In the genomic region with DNA sequence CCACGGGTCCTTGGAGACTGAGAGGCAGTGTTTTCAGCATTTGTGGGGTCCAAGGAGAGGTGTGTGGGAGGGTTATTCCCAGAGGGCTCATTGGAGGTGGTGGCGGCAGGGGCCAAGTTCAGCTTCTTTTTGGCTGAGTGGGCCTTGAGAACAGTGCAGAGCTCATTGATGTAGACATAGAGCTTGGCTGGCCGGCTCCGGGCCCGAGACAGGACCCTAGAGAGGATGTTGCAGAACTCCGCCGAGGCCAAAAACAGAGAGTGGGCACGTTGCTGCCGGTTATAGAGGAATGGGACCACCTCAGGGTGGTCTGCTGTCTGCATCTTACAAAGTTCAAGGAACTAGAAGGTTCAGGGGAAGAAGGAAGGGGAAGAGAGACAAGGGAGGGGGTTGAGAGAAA, we compare ENCODE assay signal across 9 cellular contexts. TPM values are rescaled to one million over a fixed set of nuclear protein-coding genes. Genes with fewer than 3 reads are reported as not detected.
A peak's percentile ranks its signal among the peaks of the same experiment; 100 is the strongest.
DNase-seq lines count a peak whose midpoint lies in the region; ATAC-seq and TF ChIP-seq lines count a peak whose summit lies in the region.
"Had no signal": no experiment of that assay in that cellular context is flagged by ENCODE, and none has a peak within 500 bp of the region (broad histone marks: within the 10 kb centered on the region; RNA-seq: fewer than 3 reads in every experiment).

No MANE protein-coding gene starts in this region.

- intact Hi-C loops in Panc1 (cut with micrococcal nuclease; ENCODE audit: unreplicated experiment) (no loop called here), gastrocnemius medialis (cut with DNase I; ENCODE audit: low total_unique reads) (no loop called here)

- H3K36me3 ChIP-seq in Panc1 (ENCODE audit: control insufficient read depth, insufficient read depth, low read length), result peaks cover 18% of the 10 kb centered on the region
- peaks cover 0 to 30% of the 10 kb centered on the region in 2 donors for H3K36me3 ChIP-seq in gastrocnemius medialis
- H3K36me3 ChIP-seq in H7 (replicated peaks; ENCODE audit: control insufficient read depth, insufficient read depth, low read length), result peaks cover 22% of the 10 kb centered on the region

- H3K27ac ChIP-seq in Panc1 (ENCODE audit: low read length) (peak overlapping the region; percentile 89), gastrocnemius medialis (peak overlapping the region; percentile 58 to 93 (median 86))

- TF ChIP-seq POLR2A in gastrocnemius medialis (IDR thresholded peaks at IDR 0.05), result no peak

- H3K4me1 ChIP-seq in Panc1 (ENCODE audit: control insufficient read depth, insufficient read depth, low read length) (peaks cover 51% of the 10 kb centered on the region), gastrocnemius medialis (peaks cover 43 to 56% of the 10 kb centered on the region in 2 donors)

- H3K27me3 ChIP-seq in Panc1 (ENCODE audit: control insufficient read depth, insufficient read depth, low read length) (no peaks in the 10 kb centered on the region), gastrocnemius medialis (no peaks in the 10 kb centered on the region), H7 (ENCODE audit: control insufficient read depth, insufficient read depth, low read length) (no peaks in the 10 kb centered on the region)
- H3K27me3 ChIP-seq: gastroesophageal sphincter had no signal

- DNase-seq in GM12864 (ENCODE audit: low read depth) (no peak), Panc1 (ENCODE audit: low read depth, low spot score) (no peak), epithelial cell of proximal tubule (ENCODE audit: low read depth) (no peak), gastrocnemius medialis (no peak), H7 (no peak), NCI-H1417 (lab: John Stamatoyannopoulos, UW) (no peak)

- H3K4me3 ChIP-seq in GM12864 (ENCODE audit: low read depth, low read length) (peak overlapping the region; percentile 60), Panc1 (ENCODE audit: low read depth in 2 of 2, low read length in 2 of 2) (peak overlapping the region; percentile 65 to 81), epithelial cell of proximal tubule (ENCODE audit: low read depth, low read length) (peak overlapping the region; percentile 92), gastrocnemius medialis (no peak overlapping the region), H7 (ENCODE audit: insufficient read depth, low read depth, low read length) (no peak overlapping the region; the same call in 1 of the 2 replicates)

- BruUV-seq in Panc1 (replicated peaks; lab: Mats Ljungman, UMichigan), result no TSS peak

- TF ChIP-seq CTCF in GM12864 (IDR thresholded peaks at IDR 0.05; ENCODE audit: low read depth, low read length, missing control alignments), result no peak
- TF ChIP-seq CTCF in Panc1 (IDR thresholded peaks at IDR 0.05), result no peak
- no peak for TF ChIP-seq CTCF in epithelial cell of proximal tubule (conservative IDR thresholded peaks at IDR 0.05; ENCODE audit: low read depth, low read length)
- no peak for TF ChIP-seq CTCF in gastrocnemius medialis (IDR thresholded peaks at IDR 0.05 in 4 of 5, conservative IDR thresholded peaks at IDR 0.05 in 1 of 5)

- in situ Hi-C loops in Panc1 (cut with HindIII; ENCODE audit: low pct_unique_long_range_greater_than_20kb, low sequenced_read_pairs), result no loop called here
- in situ Hi-C loops in gastrocnemius medialis (cut with MboI; ENCODE audit: low sequenced_read_pairs in 4 of 4), result no loop called here

- POLR2A ChIA-PET in Panc1 (lab: Charles Lee), result interaction anchor here (0.7 kb wide), 1 partner anchor 53 kb away, joined by 3 read pairs; no protein-coding TSS in a partner anchor

- no peak for ATAC-seq in Panc1
- ATAC-seq in gastrocnemius medialis, result no peak
- ATAC-seq in GM19035 (IDR thresholded peaks at IDR 0.05; ENCODE audit: unreplicated experiment), result no peak
- no peak for ATAC-seq in GM21717 (IDR thresholded peaks at IDR 0.05; ENCODE audit: unreplicated experiment)
- ATAC-seq: gastroesophageal sphincter had no signal

- no peaks in the 10 kb centered on the region for H3K9me3 ChIP-seq in Panc1 (ENCODE audit: control insufficient read depth, insufficient read depth, low read depth, low read length)
- H3K9me3 ChIP-seq in gastrocnemius medialis, result no peaks in the 10 kb centered on the region
- H3K9me3 ChIP-seq: gastroesophageal sphincter had no signal

- CTCF ChIA-PET in Panc1 (lab: Charles Lee), result no interaction called here

RNA-seq across cellular contexts. Expression of a gene that starts 1.5 kb away (rescaled TPM):
- total RNA-seq in Panc1 (2021; ENCODE audit: unreplicated experiment), result 77.6 TPM
- 81.1 TPM for polyA plus RNA-seq in Panc1 (2012; ENCODE audit: insufficient read length)
- total RNA-seq in epithelial cell of proximal tubule, result 52.7 and 58.1 TPM in 2 replicates
- total RNA-seq in gastrocnemius medialis, result 10 to 100 TPM; 37.2 to 76.0 (median 59.8) TPM
- 79.8 and 91.2 TPM in 2 replicates for total RNA-seq in H7 (2014; rRNA removed; shearing (Covaris generic))

RNA-seq across cellular contexts. Expression of a gene that starts 3.7 kb away (rescaled TPM):
- total RNA-seq in Panc1 (2021; ENCODE audit: unreplicated experiment), result 16.0 TPM
- polyA plus RNA-seq in Panc1 (2012; ENCODE audit: insufficient read length), result 16.4 TPM
- 8.2 and 13.5 TPM in 2 replicates for total RNA-seq in epithelial cell of proximal tubule
- 10 to 100 TPM in 3 of 4 donors, 1 to 10 TPM in 1; 9.0 to 19.3 (median 16.3) TPM for total RNA-seq in gastrocnemius medialis
- 11.6 and 14.9 TPM in 2 replicates for total RNA-seq in H7 (2014; rRNA removed; shearing (Covaris generic))

RNA-seq across cellular contexts. Expression of a gene that starts 7.3 kb away (rescaled TPM):
- 246 TPM for total RNA-seq in Panc1 (2021; ENCODE audit: unreplicated experiment)
- polyA plus RNA-seq in Panc1 (2012; ENCODE audit: insufficient read length), result 167 TPM
- total RNA-seq in epithelial cell of proximal tubule, result 108 and 144 TPM in 2 replicates
- total RNA-seq in gastrocnemius medialis, result 10 to 100 TPM; 15.9 to 42.4 (median 36.5) TPM
- total RNA-seq in H7 (2014; rRNA removed; shearing (Covaris generic)), result 27.9 and 30.6 TPM in 2 replicates

RNA-seq across cellular contexts. Expression of a gene that starts 22.5 kb away (rescaled TPM):
- 84.4 TPM for total RNA-seq in Panc1 (2021; ENCODE audit: unreplicated experiment)
- 102 TPM for polyA plus RNA-seq in Panc1 (2012; ENCODE audit: insufficient read length)
- total RNA-seq in epithelial cell of proximal tubule, result 34.0 and 46.8 TPM in 2 replicates
- total RNA-seq in gastrocnemius medialis, result 10 to 100 TPM; 39.8 to 52.3 (median 40.8) TPM
- total RNA-seq in H7 (2014; rRNA removed; shearing (Covaris generic)), result 43.4 and 53.3 TPM in 2 replicates

RNA-seq across cellular contexts. Expression of a gene that starts 31.8 kb away (rescaled TPM):
- total RNA-seq in Panc1 (2021; ENCODE audit: unreplicated experiment) (101 TPM), epithelial cell of proximal tubule (55.8 and 69.3 TPM in 2 replicates), gastrocnemius medialis (100 to 1,000 TPM in 1 of 4 donors, 10 to 100 TPM in 3; 49.9 to 106 (median 76.8) TPM)
- polyA plus RNA-seq in Panc1 (2012; ENCODE audit: insufficient read length), result 127 TPM
- 87.9 and 90.2 TPM in 2 replicates for total RNA-seq in H7 (2014; rRNA removed; shearing (Covaris generic))

Comparison
In these comparisons a context has a peak if more than half of its experiments do, and no peak if none do; other contexts are left out.
1. H3K4me3 ChIP-seq: peak in GM12864 (single experiment), Panc1 (2 of 2) and epithelial cell of proximal tubule (single experiment); none in gastrocnemius medialis (0 of 4) and H7 (single experiment).